ENCODE assay signal across 8 cellular contexts in genomic region chr5:142769251-142769792, GRCh38. TPM values are rescaled to one million over a fixed set of nuclear protein-coding genes. Genes with fewer than 3 reads are reported as not detected.
DNase-seq lines count a peak whose midpoint lies in the region; ATAC-seq, FAIRE-seq and TF ChIP-seq lines count a peak whose summit lies in the region.

No MANE protein-coding gene starts in this region.

- H3K14ac ChIP-seq in H9 (ENCODE audit: insufficient read depth, low read length), result no peak overlapping the region

- H2BK20ac ChIP-seq in H9 (ENCODE audit: low read depth, low read length, poor library complexity, severe bottlenecking), result no peak overlapping the region

- no peak for TF ChIP-seq POLR2A in suprapubic skin (IDR thresholded peaks at IDR 0.05)

- no peak overlapping the region for H2AK5ac ChIP-seq in H9 (ENCODE audit: insufficient read length, low read length)

- H3K36me3 ChIP-seq in A673 (ENCODE audit: insufficient read depth, low read length, poor library complexity, severe bottlenecking), result no peaks in the 10 kb centered on the region
- no peaks in the 10 kb centered on the region for H3K36me3 ChIP-seq in kidney (ENCODE audit: control insufficient read depth in 1 of 2, insufficient read depth in 2 of 2, low read length in 2 of 2)
- no peaks in the 10 kb centered on the region for H3K36me3 ChIP-seq in suprapubic skin

- H3K23ac ChIP-seq in H9 (ENCODE audit: insufficient read length, low read depth, low read length), result no peak overlapping the region

- H4K5ac ChIP-seq in H9 (ENCODE audit: insufficient read length, low read depth, low read length), result no peak overlapping the region

- peaks cover 23 to 26% of the 10 kb centered on the region in 2 experiments for H3K4me1 Mint-ChIP-seq in H9
- H3K4me1 Mint-ChIP-seq in activated naive CD8-positive, alpha-beta T cell (ENCODE audit: low read depth), result peaks cover 32% of the 10 kb centered on the region

- peaks cover 15% of the 10 kb centered on the region for H3K4me1 ChIP-seq in A673 (ENCODE audit: insufficient read depth, low read length, poor library complexity, severe bottlenecking)
- peaks cover 5% of the 10 kb centered on the region; the same call in 1 of the 2 replicates for H3K4me1 ChIP-seq in H9 (ENCODE audit: insufficient read depth, low read length)
- H3K4me1 ChIP-seq in kidney (ENCODE audit: control insufficient read depth in 1 of 2, insufficient read depth in 1 of 2, low read depth in 1 of 2, low read length in 2 of 2), result peaks cover 6% of the 10 kb centered on the region in 2 donors
- peaks cover 27% of the 10 kb centered on the region for H3K4me1 ChIP-seq in suprapubic skin

- TF ChIP-seq EP300 in suprapubic skin (IDR thresholded peaks at IDR 0.05), result no peak

- H3K9me3 ChIP-seq in A673 (ENCODE audit: low read depth, low read length, poor library complexity, severe bottlenecking) (no peaks in the 10 kb centered on the region), H9 (ENCODE audit: control insufficient read depth, low read depth, low read length) (no peaks in the 10 kb centered on the region), kidney (ENCODE audit: control insufficient read depth in 1 of 2, low read length in 2 of 2) (no peaks in the 10 kb centered on the region), suprapubic skin (no peaks in the 10 kb centered on the region)

- H3K79me1 ChIP-seq in H9 (ENCODE audit: insufficient read depth, low read depth, low read length, poor library complexity, severe bottlenecking), result no peaks in the 10 kb centered on the region

- ATAC-seq in HG03175 (IDR thresholded peaks at IDR 0.05; ENCODE audit: unreplicated experiment), result no peak
- no peak for ATAC-seq in GM21529 (IDR thresholded peaks at IDR 0.05; ENCODE audit: unreplicated experiment)

- H3K4ac ChIP-seq in H9 (ENCODE audit: low read depth, low read length), result no peak overlapping the region

- H3K4me3 ChIP-seq in A673 (ENCODE audit: low read depth, low read length, poor library complexity, severe bottlenecking) (peak overlapping the region; percentile 66), kidney (ENCODE audit: low read length in 2 of 2) (peak overlapping the region; percentile 89 to 92), suprapubic skin (peak overlapping the region; percentile 84)

- peak overlapping the region; percentile 81 to 97 for H3K4me3 Mint-ChIP-seq in H9
- H3K4me3 Mint-ChIP-seq in activated naive CD8-positive, alpha-beta T cell, result peak overlapping the region; percentile 89

- H3K56ac ChIP-seq in H9 (ENCODE audit: insufficient read length, low read depth, low read length), result no peak overlapping the region

- H3K27me3 ChIP-seq in A673 (replicated peaks; ENCODE audit: insufficient read depth, low read depth, low read length, poor library complexity) (no peaks in the 10 kb centered on the region), H9 (ENCODE audit: insufficient read depth, low read length) (0 out of 2 replicates have a peak, but pooled peaks cover 2% of the 10 kb centered on the region), suprapubic skin (no peaks in the 10 kb centered on the region)

- H3K23me2 ChIP-seq in H9 (ENCODE audit: insufficient read length, low read depth, low read length, poor library complexity, severe bottlenecking), result peaks cover 12% of the 10 kb centered on the region

- no peak overlapping the region for H2BK5ac ChIP-seq in H9 (ENCODE audit: insufficient read length, low read length)

- no peaks in the 10 kb centered on the region for H3K79me2 ChIP-seq in H9 (ENCODE audit: insufficient read depth, low read length)

- H3T11ph ChIP-seq in H9 (ENCODE audit: low read length), result no peak overlapping the region

- no peak overlapping the region for H3K27ac ChIP-seq in A673 (ENCODE audit: low read depth, low read length, poor library complexity, severe bottlenecking)
- H3K27ac ChIP-seq in H9 (ENCODE audit: insufficient read length, low read depth, low read length), result no peak overlapping the region
- peak overlapping the region in 1 of 2 donors; percentile 85 for H3K27ac ChIP-seq in kidney (ENCODE audit: low read depth in 2 of 2, low read length in 2 of 2)
- peak overlapping the region; percentile 87 for H3K27ac ChIP-seq in suprapubic skin

- no TSS peak for BruUV-seq in A673 (replicated peaks; lab: Mats Ljungman, UMichigan)

- no peak overlapping the region for H2BK120ac ChIP-seq in H9 (ENCODE audit: low read depth, low read length, poor library complexity, severe bottlenecking)

- intact Hi-C loops in A673 (cut with micrococcal nuclease; ENCODE audit: unreplicated experiment), result no loop called here
- intact Hi-C loops in kidney (cut with DNase I), result no loop called here

- no peak overlapping the region for H4K8ac ChIP-seq in H9 (replicated peaks; ENCODE audit: insufficient read length, low read depth, low read length)

- DNase-seq in A673 (ENCODE audit: low spot score) (no peak), H9 (no peak), kidney (no peak), suprapubic skin (ENCODE audit: low spot score in 2 of 2) (no peak), HT-29 (ENCODE audit: low spot score) (no peak)

- H2AFZ ChIP-seq in H9 (ENCODE audit: low read length), result no peak overlapping the region

- H2BK15ac ChIP-seq in H9 (ENCODE audit: low read depth, low read length), result no peak overlapping the region

- CTCF ChIA-PET in A673 (lab: Charles Lee), result interaction anchor here (1.0 to 1.1 kb wide), 2 partner anchors 52 to 110 kb away, joined by 3 read pairs; no protein-coding TSS in a partner anchor

- no peak for FAIRE-seq in kidney (lab: Jason Lieb, UNC)

- peak overlapping the region; percentile 74 for H3K4me2 ChIP-seq in H9 (ENCODE audit: insufficient read depth, insufficient read length, low read length)

- no peaks in the 10 kb centered on the region; a peak in 1 of 5 replicates for H3K9me3 Mint-ChIP-seq in H9
- no peaks in the 10 kb centered on the region for H3K9me3 Mint-ChIP-seq in activated naive CD8-positive, alpha-beta T cell (ENCODE audit: low read depth)

- H3K36me3 Mint-ChIP-seq in H9 (ENCODE audit: insufficient read depth in 1 of 3, low read depth in 3 of 3), result no peaks in the 10 kb centered on the region
- H3K36me3 Mint-ChIP-seq in activated naive CD8-positive, alpha-beta T cell, result no peaks in the 10 kb centered on the region

- no CpG with 5 or more reads among the region's 15 CpGs for WGBS in H9 (ENCODE audit: extremely low coverage, insufficient read length, low lambda C conversion rate)
- WGBS in suprapubic skin, result 22% methylated on average over 15 of the region's 15 CpGs

- H3K18ac ChIP-seq in H9 (ENCODE audit: insufficient read length, low read depth, low read length), result no peak overlapping the region

- peaks cover 24% of the 10 kb centered on the region for H3K27me3 Mint-ChIP-seq in H9 (ENCODE audit: low read depth)
- no peaks in the 10 kb centered on the region for H3K27me3 Mint-ChIP-seq in activated naive CD8-positive, alpha-beta T cell

- no peak overlapping the region for H4K91ac ChIP-seq in H9 (ENCODE audit: insufficient read length, low read depth, low read length)

- H4K20me1 ChIP-seq in H9 (ENCODE audit: control insufficient read depth, insufficient read depth, insufficient read length), result no peaks in the 10 kb centered on the region

- POLR2A ChIA-PET in A673 (lab: Charles Lee; ENCODE audit: low non-redundant PET), result no interaction called here

- H3K27ac Mint-ChIP-seq in H9, result peak overlapping the region in 1 of 3 experiments; percentile 81; a peak in 3 of 7 replicates
- H3K27ac Mint-ChIP-seq in activated naive CD8-positive, alpha-beta T cell, result peak overlapping the region; percentile 76

- H3K9ac ChIP-seq in H9 (ENCODE audit: extremely low read depth, insufficient read length, low read length) (no peak overlapping the region), kidney (ENCODE audit: low read length in 2 of 2) (peak overlapping the region in 1 of 2 donors; percentile 71)

- no peak overlapping the region for H2BK12ac ChIP-seq in H9 (ENCODE audit: insufficient read length, low read depth, low read length)

- TF ChIP-seq CTCF in A673 (conservative IDR thresholded peaks at IDR 0.05; ENCODE audit: low read depth, low read length) (no peak), H9 (conservative IDR thresholded peaks at IDR 0.05) (no peak), kidney (IDR thresholded peaks at IDR 0.05; ENCODE audit: borderline replicate concordance, extremely low read depth, insufficient read depth) (no peak), suprapubic skin (IDR thresholded peaks at IDR 0.05) (no peak)

RNA-seq across cellular contexts. Expression of gene ARHGAP26, which starts 0.9 kb away (rescaled TPM):
- total RNA-seq in A673 (2021) (25.5 and 25.8 TPM in 2 replicates), H9 (2021) (13.8 and 15.2 TPM in 2 replicates), kidney (85.7 TPM), suprapubic skin (10 to 100 TPM; 11.1 to 36.1 (median 21.8) TPM)
- 2.5 TPM for polyA plus RNA-seq in kidney (ENCODE audit: insufficient read depth, low read depth, low replicate concordance)
- 13.0 and 19.6 TPM in 2 replicates for total RNA-seq in HT-29 (2014; rRNA removed; shearing (Covaris generic))
